ENCODE assay signal across 16 cellular contexts in the genomic region with DNA sequence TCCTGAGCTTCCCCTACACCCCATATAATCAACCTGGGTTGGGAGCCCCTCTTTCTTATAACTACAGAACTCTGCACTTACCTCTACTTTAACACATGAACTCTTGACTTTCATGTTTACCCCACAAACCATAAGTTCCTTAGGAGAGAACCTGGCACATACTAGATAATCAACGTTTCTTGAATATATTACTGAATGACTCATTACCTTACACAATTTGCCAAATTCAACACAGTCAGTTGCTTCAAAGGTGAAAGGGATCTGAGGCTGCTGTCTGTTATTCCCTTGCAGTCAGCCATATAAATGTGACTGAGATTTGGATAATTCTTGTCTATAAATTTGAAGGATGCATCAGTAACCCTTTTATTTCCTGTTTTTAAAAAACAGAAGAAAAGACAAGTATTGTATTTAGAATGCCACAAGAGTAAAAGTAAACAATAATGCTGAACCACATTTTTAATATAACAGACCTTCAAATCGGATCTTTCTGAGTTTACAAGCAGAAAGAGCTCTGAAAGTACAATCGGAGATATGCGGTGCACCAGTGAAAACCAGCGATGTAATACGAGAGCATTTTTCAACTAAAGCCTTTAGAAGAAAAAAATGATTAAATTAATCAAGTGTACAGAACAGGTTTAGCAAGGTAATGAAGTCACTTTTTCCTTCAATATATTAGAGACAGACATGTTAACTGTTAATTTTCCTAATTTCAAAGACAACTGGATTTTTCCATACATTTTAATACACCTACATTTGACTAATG. TPM values are rescaled to one million over a fixed set of nuclear protein-coding genes. Genes with fewer than 3 reads are reported as not detected.
A peak's percentile ranks its signal among the peaks of the same experiment; 100 is the strongest.
DNase-seq lines count a peak whose midpoint lies in the region; ATAC-seq, FAIRE-seq and TF ChIP-seq lines count a peak whose summit lies in the region.
"Had no signal": no experiment of that assay in that cellular context is flagged by ENCODE, and none has a peak within 500 bp of the region (broad histone marks: within the 10 kb centered on the region; RNA-seq: fewer than 3 reads in every experiment).

No MANE protein-coding gene starts in this region.

- no peaks in the 10 kb centered on the region for H4K20me1 ChIP-seq in IMR-90 (ENCODE audit: insufficient read depth, low read length)

- peak overlapping the region; percentile 57; the same call in 1 of the 2 replicates for H2BK20ac ChIP-seq in IMR-90 (ENCODE audit: low read depth, low read length)

- H3K56ac ChIP-seq in IMR-90 (ENCODE audit: extremely low read depth, insufficient read depth, low read length), result no peak overlapping the region; the same call in 1 of the 2 replicates

- FAIRE-seq in frontal cortex (lab: Jason Lieb, UNC), result no peak

- H2AK5ac ChIP-seq in IMR-90 (ENCODE audit: low read depth, low read length), result no peak overlapping the region

- H4K91ac ChIP-seq in IMR-90 (ENCODE audit: insufficient read depth, low read depth, low read length), result no peak overlapping the region

- no peak overlapping the region for H2AFZ ChIP-seq in IMR-90 (replicated peaks; ENCODE audit: low read length, poor library complexity)

- H3K9ac ChIP-seq in IMR-90 (ENCODE audit: low read depth, low read length), result no peak overlapping the region

- H3K4ac ChIP-seq in IMR-90 (ENCODE audit: low read depth, low read length), result no peak overlapping the region; the same call in 1 of the 2 replicates

- CTCF ChIA-PET in IMR-90 (lab: Yijun Ruan, JAX), result interaction anchor here (0.6 kb wide), 1 partner anchor 12 kb away, joined by 3 read pairs; no protein-coding TSS in a partner anchor

- no peak overlapping the region; the same call in 1 of the 2 replicates for H3K23ac ChIP-seq in IMR-90 (ENCODE audit: low read depth, low read length)

- TF ChIP-seq CTCF in IMR-90 (conservative IDR thresholded peaks at IDR 0.05; ENCODE audit: low read depth, low read length) (no peak), foreskin keratinocyte (conservative IDR thresholded peaks at IDR 0.05) (no peak), upper lobe of right lung (IDR thresholded peaks at IDR 0.05) (no peak)

- no peak overlapping the region for H4K5ac ChIP-seq in IMR-90 (ENCODE audit: low read depth, low read length)

- H3K9me1 ChIP-seq in IMR-90 (ENCODE audit: insufficient read depth, low read length), result no peaks in the 10 kb centered on the region

- ATAC-seq in IMR-90 (ENCODE audit: low read depth), result peak; percentile 46; the same call in 1 of the 2 replicates
- ATAC-seq in T-helper 17 cell, result no peak
- peak; percentile 95 for ATAC-seq in foreskin keratinocyte
- ATAC-seq in upper lobe of right lung, result no peak
- ATAC-seq: naive thymus-derived CD8-positive, alpha-beta T cell had no signal

- DNase-seq in A172 (ENCODE audit: low spot score), result peak; percentile 73
- peak; percentile 76 for DNase-seq in IMR-90
- no peak for DNase-seq in T-helper 17 cell
- DNase-seq in foreskin keratinocyte, result peak in 1 of 2 donors; percentile 57
- DNase-seq in erythroblast (lab: John Stamatoyannopoulos, UW), result no peak
- DNase-seq in frontal cortex (ENCODE audit: low spot score in 2 of 2), result no peak
- DNase-seq in upper lobe of right lung, result no peak
- DNase-seq in GM19238 (ENCODE audit: insufficient read length, low spot score), result no peak
- DNase-seq: activated CD4-positive, alpha-beta T cell treated with anti-CD3 and anti-CD28 coated beads for 4 hours; DMS79; immature natural killer cell; naive thymus-derived CD8-positive, alpha-beta T cell; NCI-H510A treated with DMSO at 0.1 percent for 48 hours had no signal

- peak overlapping the region; percentile 19 for H3K4me3 Mint-ChIP-seq in T-helper 17 cell
- H3K4me3 Mint-ChIP-seq: brain; immature natural killer cell; naive thymus-derived CD8-positive, alpha-beta T cell had no signal

- TF ChIP-seq POLR2A in IMR-90 (IDR thresholded peaks at IDR 0.05; ENCODE audit: low read depth, low read length), result no peak
- no peak for TF ChIP-seq POLR2A in erythroblast (IDR thresholded peaks at IDR 0.05; ENCODE audit: low read length)

- 0 out of 2 replicates have a peak overlapping the region, but pooled peaks have one; percentile 29 for H3K14ac ChIP-seq in IMR-90 (replicated peaks; ENCODE audit: low read depth, low read length)

- intact Hi-C loops in IMR-90 (cut with micrococcal nuclease), result no loop called here
- intact Hi-C loops in upper lobe of right lung (cut with DNase I), result no loop called here

- H2BK120ac ChIP-seq in IMR-90 (ENCODE audit: low read depth, low read length), result peak overlapping the region; percentile 61

- H3K9me3 ChIP-seq in IMR-90 (ENCODE audit: control insufficient read depth, insufficient read depth, low read length), result no peaks in the 10 kb centered on the region
- no peaks in the 10 kb centered on the region for H3K9me3 ChIP-seq in T-helper 17 cell (ENCODE audit: control insufficient read depth, low read length, poor library complexity, severe bottlenecking)
- H3K9me3 ChIP-seq in upper lobe of right lung, result no peaks in the 10 kb centered on the region
- H3K9me3 ChIP-seq: tibial nerve had no signal

- in situ Hi-C loops in IMR-90 (cut with MboI; ENCODE audit: low sequenced_read_pairs), result no loop called here

- no peak overlapping the region for H2BK5ac ChIP-seq in IMR-90 (ENCODE audit: low read depth, low read length, poor library complexity, severe bottlenecking)

- peaks cover 6% of the 10 kb centered on the region for H3K27me3 Mint-ChIP-seq in T-helper 17 cell

- POLR2A ChIA-PET in IMR-90 (lab: Charles Lee; ENCODE audit: unreplicated experiment), result no interaction called here

- H4K8ac ChIP-seq in IMR-90 (ENCODE audit: low read depth in 2 of 2, low read length in 2 of 2), result no peak overlapping the region

- dilution Hi-C loops in IMR-90 (cut with HindIII; ENCODE audit: low sequenced_read_pairs, unreplicated experiment), result no loop called here

- no peak overlapping the region; the same call in 1 of the 2 replicates for H3K4me2 ChIP-seq in IMR-90 (ENCODE audit: low read depth, low read length)

- TF ChIP-seq RAD21 in IMR-90 (IDR thresholded peaks at IDR 0.05; ENCODE audit: low read length), result no peak

- no peak overlapping the region for H2AK9ac ChIP-seq in IMR-90 (replicated peaks; ENCODE audit: low read depth, low read length, poor library complexity)

- H2BK15ac ChIP-seq in IMR-90 (ENCODE audit: low read depth, low read length), result 0 out of 3 replicates have a peak overlapping the region, but pooled peaks have one; percentile 6

- H3K27ac Mint-ChIP-seq in T-helper 17 cell, result no peak overlapping the region
- H3K27ac Mint-ChIP-seq: immature natural killer cell; naive thymus-derived CD8-positive, alpha-beta T cell had no signal

- no peaks in the 10 kb centered on the region for H3K36me3 ChIP-seq in IMR-90 (ENCODE audit: control insufficient read depth, insufficient read depth, low read length)
- H3K36me3 ChIP-seq in upper lobe of right lung, result no peaks in the 10 kb centered on the region

- H3K18ac ChIP-seq in IMR-90 (ENCODE audit: low read depth, low read length), result no peak overlapping the region

- no TSS peak for BruUV-seq in IMR-90 (replicated peaks; lab: Mats Ljungman, UMichigan)

- no peaks in the 10 kb centered on the region for H3K27me3 ChIP-seq in IMR-90 (ENCODE audit: control insufficient read depth, insufficient read depth, low read length)
- no peaks in the 10 kb centered on the region for H3K27me3 ChIP-seq in foreskin keratinocyte
- no peaks in the 10 kb centered on the region for H3K27me3 ChIP-seq in upper lobe of right lung
- H3K27me3 ChIP-seq: tibial nerve had no signal

- H3K4me1 Mint-ChIP-seq in T-helper 17 cell, result peaks cover 2% of the 10 kb centered on the region
- H3K4me1 Mint-ChIP-seq: brain; immature natural killer cell; naive thymus-derived CD8-positive, alpha-beta T cell had no signal

- H3K79me1 ChIP-seq in IMR-90 (ENCODE audit: low read depth in 1 of 2, low read length in 2 of 2), result no peaks in the 10 kb centered on the region

- H3K27ac ChIP-seq in IMR-90 (ENCODE audit: insufficient read depth, low read length), result no peak overlapping the region
- no peak overlapping the region for H3K27ac ChIP-seq in foreskin keratinocyte
- H3K27ac ChIP-seq in upper lobe of right lung, result no peak overlapping the region
- H3K27ac ChIP-seq: skin epidermis, tibial nerve had no signal

- peaks cover 1% of the 10 kb centered on the region; the same call in 1 of the 2 replicates for H3K4me1 ChIP-seq in IMR-90 (ENCODE audit: control insufficient read depth, insufficient read depth, low read length)
- peaks cover 11% of the 10 kb centered on the region for H3K4me1 ChIP-seq in foreskin keratinocyte
- no peaks in the 10 kb centered on the region for H3K4me1 ChIP-seq in upper lobe of right lung
- H3K4me1 ChIP-seq: tibial nerve had no signal

- H3K36me3 Mint-ChIP-seq in T-helper 17 cell (ENCODE audit: low read depth), result no peaks in the 10 kb centered on the region
- H3K36me3 Mint-ChIP-seq: brain, immature natural killer cell had no signal

- H3K4me3 ChIP-seq in IMR-90 (ENCODE audit: insufficient read depth, low read depth, low read length), result no peak overlapping the region
- H3K4me3 ChIP-seq in upper lobe of right lung, result no peak overlapping the region
- H3K4me3 ChIP-seq: skin epidermis, tibial nerve had no signal

- no CpG with 5 or more reads among the region's 6 CpGs for WGBS in IMR-90 (ENCODE audit: extremely low coverage in 2 of 2, insufficient read length in 1 of 2), 2 experiments

TF ChIP-seq in IMR-90, 13 proteins besides CTCF, POLR2A, EP300 and RAD21:
- TF ChIP-seq, protein P1, sequence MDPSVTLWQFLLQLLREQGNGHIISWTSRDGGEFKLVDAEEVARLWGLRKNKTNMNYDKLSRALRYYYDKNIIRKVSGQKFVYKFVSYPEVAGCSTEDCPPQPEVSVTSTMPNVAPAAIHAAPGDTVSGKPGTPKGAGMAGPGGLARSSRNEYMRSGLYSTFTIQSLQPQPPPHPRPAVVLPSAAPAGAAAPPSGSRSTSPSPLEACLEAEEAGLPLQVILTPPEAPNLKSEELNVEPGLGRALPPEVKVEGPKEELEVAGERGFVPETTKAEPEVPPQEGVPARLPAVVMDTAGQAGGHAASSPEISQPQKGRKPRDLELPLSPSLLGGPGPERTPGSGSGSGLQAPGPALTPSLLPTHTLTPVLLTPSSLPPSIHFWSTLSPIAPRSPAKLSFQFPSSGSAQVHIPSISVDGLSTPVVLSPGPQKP (IDR thresholded peaks at IDR 0.05; ENCODE audit: borderline replicate concordance, low read depth, low read length), result no peak
- TF ChIP-seq FOS (IDR thresholded peaks at IDR 0.05; ENCODE audit: low read depth, low read length) (peak; percentile 64; the same call in 1 of the 2 replicates), SMC3 (IDR thresholded peaks at IDR 0.05; ENCODE audit: low read depth, low read length) (no peak), CEBPB (IDR thresholded peaks at IDR 0.05; ENCODE audit: low read depth, low read length) (peak; percentile 79)

RNA-seq across cellular contexts. Expression of a gene that starts 29.5 kb away (rescaled TPM):
- total RNA-seq in A172 (2014; rRNA removed; shearing (Covaris generic)), result 843 and 845 TPM in 2 replicates
- 271 and 280 TPM in 2 replicates for total RNA-seq in IMR-90 (2012; rRNA removed)
- polyA plus RNA-seq in IMR-90 (2012; rRNA removed), result 199 and 250 TPM in 2 replicates
- 98.9 and 127 TPM in 2 replicates for polyA plus RNA-seq in IMR-90 (2012; cell fraction: cytosol; rRNA removed)
- 40.4 and 157 TPM in 2 replicates for polyA plus RNA-seq in IMR-90 (2012; cell fraction: nucleus; rRNA removed; ENCODE audit: low replicate concordance)
- under 1 TPM in 1 of 2 donors, not detected in 1; 0.86 TPM for total RNA-seq in T-helper 17 cell
- 0.27 and 0.46 TPM in 2 replicates for total RNA-seq in foreskin keratinocyte
- polyA plus RNA-seq in foreskin keratinocyte, result 0.17 and 0.20 TPM in 2 replicates
- total RNA-seq in frontal cortex, result 15.5 TPM
- 0.58 TPM for total RNA-seq in upper lobe of right lung
- polyA plus RNA-seq: immature natural killer cell; naive thymus-derived CD8-positive, alpha-beta T cell had no signal

Comparison
In these comparisons a context has a peak if more than half of its experiments do, and no peak if none do; other contexts are left out.
1. DNase-seq: peak in A172 (single experiment) and IMR-90 (single experiment); none in T-helper 17 cell (0 of 3), erythroblast (0 of 2), frontal cortex (0 of 2), upper lobe of right lung (single experiment) and GM19238 (single experiment).
2. ATAC-seq: peak in IMR-90 (single experiment) and foreskin keratinocyte (single experiment); none in T-helper 17 cell (single experiment) and upper lobe of right lung (single experiment).
3. RNA of a gene that starts 29.5 kb away (total RNA-seq): 843 to 845 TPM in A172 and 271 to 280 TPM in IMR-90; 15.5 TPM in frontal cortex (single experiment), 0.86 TPM in T-helper 17 cell, 0.58 TPM in upper lobe of right lung (single experiment) and 0.27 to 0.46 TPM in foreskin keratinocyte; every median in the first group is over 10 times any median in the second.